Comparison of ENCODE assay signal across 1 cellular context in the genomic region with DNA sequence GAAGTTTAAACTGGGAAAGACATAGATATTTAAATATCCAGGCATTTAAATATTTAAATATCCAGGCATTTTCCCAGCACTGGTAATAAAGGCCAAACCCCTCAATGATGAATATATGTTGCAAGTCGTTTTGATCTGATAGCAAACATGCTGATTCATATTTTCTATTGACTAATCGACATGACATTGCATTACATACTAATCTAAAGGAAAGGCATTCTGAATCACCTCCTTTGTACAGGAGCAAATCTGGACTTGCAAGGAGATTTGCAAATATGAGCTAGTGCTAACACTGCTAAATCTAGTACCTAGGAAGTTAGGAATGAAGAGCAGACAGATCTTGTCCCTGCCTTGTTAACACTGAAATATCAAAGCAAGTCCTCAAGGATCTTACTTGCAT.
TF ChIP-seq lines count a peak whose summit lies in the region.

No MANE protein-coding gene starts in this region.

TF ChIP-seq in K562, 482 proteins besides CTCF, POLR2A, EP300 and RAD21 (continues in another document):
- TF ChIP-seq JUND (IDR thresholded peaks at IDR 0.05; ENCODE audit: borderline replicate concordance, low read depth, low read length): no peak
- peak; percentile 41; the same call in 1 of the 3 replicates for TF ChIP-seq JUND (tag; IDR thresholded peaks at IDR 0.05; ENCODE audit: borderline replicate concordance, low read depth, low read length)
- no peak for TF ChIP-seq NR1H2 (CRISPR knock-in tag; IDR thresholded peaks at IDR 0.05)
- TF ChIP-seq, protein P1, sequence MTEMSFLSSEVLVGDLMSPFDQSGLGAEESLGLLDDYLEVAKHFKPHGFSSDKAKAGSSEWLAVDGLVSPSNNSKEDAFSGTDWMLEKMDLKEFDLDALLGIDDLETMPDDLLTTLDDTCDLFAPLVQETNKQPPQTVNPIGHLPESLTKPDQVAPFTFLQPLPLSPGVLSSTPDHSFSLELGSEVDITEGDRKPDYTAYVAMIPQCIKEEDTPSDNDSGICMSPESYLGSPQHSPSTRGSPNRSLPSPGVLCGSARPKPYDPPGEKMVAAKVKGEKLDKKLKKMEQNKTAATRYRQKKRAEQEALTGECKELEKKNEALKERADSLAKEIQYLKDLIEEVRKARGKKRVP (CRISPR knock-in tag; IDR thresholded peaks at IDR 0.05): no peak
- TF ChIP-seq ZNF239 (CRISPR knock-in tag; IDR thresholded peaks at IDR 0.05): no peak
- TF ChIP-seq ZBTB1 (CRISPR knock-in tag; IDR thresholded peaks at IDR 0.05; ENCODE audit: borderline replicate concordance, low read depth): no peak
- no peak for TF ChIP-seq ZKSCAN8 (CRISPR knock-in tag; IDR thresholded peaks at IDR 0.05)
- TF ChIP-seq CC2D1A (IDR thresholded peaks at IDR 0.05): no peak
- TF ChIP-seq, protein P2, sequence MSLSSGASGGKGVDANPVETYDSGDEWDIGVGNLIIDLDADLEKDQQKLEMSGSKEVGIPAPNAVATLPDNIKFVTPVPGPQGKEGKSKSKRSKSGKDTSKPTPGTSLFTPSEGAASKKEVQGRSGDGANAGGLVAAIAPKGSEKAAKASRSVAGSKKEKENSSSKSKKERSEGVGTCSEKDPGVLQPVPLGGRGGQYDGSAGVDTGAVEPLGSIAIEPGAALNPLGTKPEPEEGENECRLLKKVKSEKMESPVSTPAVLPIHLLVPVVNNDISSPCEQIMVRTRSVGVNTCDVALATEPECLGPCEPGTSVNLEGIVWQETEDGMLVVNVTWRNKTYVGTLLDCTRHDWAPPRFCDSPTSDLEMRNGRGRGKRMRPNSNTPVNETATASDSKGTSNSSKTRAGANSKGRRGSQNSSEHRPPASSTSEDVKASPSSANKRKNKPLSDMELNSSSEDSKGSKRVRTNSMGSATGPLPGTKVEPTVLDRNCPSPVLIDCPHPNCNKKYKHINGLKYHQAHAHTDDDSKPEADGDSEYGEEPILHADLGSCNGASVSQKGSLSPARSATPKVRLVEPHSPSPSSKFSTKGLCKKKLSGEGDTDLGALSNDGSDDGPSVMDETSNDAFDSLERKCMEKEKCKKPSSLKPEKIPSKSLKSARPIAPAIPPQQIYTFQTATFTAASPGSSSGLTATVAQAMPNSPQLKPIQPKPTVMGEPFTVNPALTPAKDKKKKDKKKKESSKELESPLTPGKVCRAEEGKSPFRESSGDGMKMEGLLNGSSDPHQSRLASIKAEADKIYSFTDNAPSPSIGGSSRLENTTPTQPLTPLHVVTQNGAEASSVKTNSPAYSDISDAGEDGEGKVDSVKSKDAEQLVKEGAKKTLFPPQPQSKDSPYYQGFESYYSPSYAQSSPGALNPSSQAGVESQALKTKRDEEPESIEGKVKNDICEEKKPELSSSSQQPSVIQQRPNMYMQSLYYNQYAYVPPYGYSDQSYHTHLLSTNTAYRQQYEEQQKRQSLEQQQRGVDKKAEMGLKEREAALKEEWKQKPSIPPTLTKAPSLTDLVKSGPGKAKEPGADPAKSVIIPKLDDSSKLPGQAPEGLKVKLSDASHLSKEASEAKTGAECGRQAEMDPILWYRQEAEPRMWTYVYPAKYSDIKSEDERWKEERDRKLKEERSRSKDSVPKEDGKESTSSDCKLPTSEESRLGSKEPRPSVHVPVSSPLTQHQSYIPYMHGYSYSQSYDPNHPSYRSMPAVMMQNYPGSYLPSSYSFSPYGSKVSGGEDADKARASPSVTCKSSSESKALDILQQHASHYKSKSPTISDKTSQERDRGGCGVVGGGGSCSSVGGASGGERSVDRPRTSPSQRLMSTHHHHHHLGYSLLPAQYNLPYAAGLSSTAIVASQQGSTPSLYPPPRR (CRISPR knock-in tag; IDR thresholded peaks at IDR 0.05; ENCODE audit: borderline replicate concordance): no peak
- TF ChIP-seq, protein P3, sequence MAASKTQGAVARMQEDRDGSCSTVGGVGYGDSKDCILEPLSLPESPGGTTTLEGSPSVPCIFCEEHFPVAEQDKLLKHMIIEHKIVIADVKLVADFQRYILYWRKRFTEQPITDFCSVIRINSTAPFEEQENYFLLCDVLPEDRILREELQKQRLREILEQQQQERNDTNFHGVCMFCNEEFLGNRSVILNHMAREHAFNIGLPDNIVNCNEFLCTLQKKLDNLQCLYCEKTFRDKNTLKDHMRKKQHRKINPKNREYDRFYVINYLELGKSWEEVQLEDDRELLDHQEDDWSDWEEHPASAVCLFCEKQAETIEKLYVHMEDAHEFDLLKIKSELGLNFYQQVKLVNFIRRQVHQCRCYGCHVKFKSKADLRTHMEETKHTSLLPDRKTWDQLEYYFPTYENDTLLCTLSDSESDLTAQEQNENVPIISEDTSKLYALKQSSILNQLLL (CRISPR knock-in tag; IDR thresholded peaks at IDR 0.05; ENCODE audit: borderline replicate concordance): no peak
- TF ChIP-seq KDM5B (IDR thresholded peaks at IDR 0.05; ENCODE audit: insufficient replicate concordance, low read depth, low read length): no peak
- TF ChIP-seq SNIP1 (IDR thresholded peaks at IDR 0.05; ENCODE audit: low read depth): no peak
- TF ChIP-seq FOS (IDR thresholded peaks at IDR 0.05; ENCODE audit: extremely low read depth, insufficient read length): no peak
- TF ChIP-seq, protein P4, sequence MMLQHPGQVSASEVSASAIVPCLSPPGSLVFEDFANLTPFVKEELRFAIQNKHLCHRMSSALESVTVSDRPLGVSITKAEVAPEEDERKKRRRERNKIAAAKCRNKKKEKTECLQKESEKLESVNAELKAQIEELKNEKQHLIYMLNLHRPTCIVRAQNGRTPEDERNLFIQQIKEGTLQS (IDR thresholded peaks at IDR 0.05): peak; percentile 47; the same call in 1 of the 2 replicates
- TF ChIP-seq, protein P4 (CRISPR knock-in tag; conservative IDR thresholded peaks at IDR 0.05): no peak
- TF ChIP-seq U2AF2 (optimal IDR thresholded peaks at IDR 0.05; ENCODE audit: low read depth, low read length): no peak
- TF ChIP-seq FOXJ2 (tag; IDR thresholded peaks at IDR 0.05): no peak
- TF ChIP-seq SETDB1 (IDR thresholded peaks at IDR 0.05; ENCODE audit: low read length): no peak
- peak; percentile 63 for TF ChIP-seq CEBPB (tag; IDR thresholded peaks at IDR 0.05)
- TF ChIP-seq HEY1 (CRISPR knock-in tag; IDR thresholded peaks at IDR 0.05; ENCODE audit: borderline replicate concordance): no peak
- TF ChIP-seq DMBX1 (CRISPR knock-in tag; IDR thresholded peaks at IDR 0.05; ENCODE audit: borderline replicate concordance): no peak
- no peak for TF ChIP-seq CEBPG (CRISPR knock-in tag; IDR thresholded peaks at IDR 0.05)
- TF ChIP-seq CEBPG (tag; conservative IDR thresholded peaks at IDR 0.05 in 1 of 2, IDR thresholded peaks at IDR 0.05 in 1 of 2): peak in 1 of 2 experiments; percentile 62; a peak in 2 of 4 replicates
- no peak for TF ChIP-seq ZNF644 (tag; IDR thresholded peaks at IDR 0.05; ENCODE audit: low read depth)
- TF ChIP-seq BCL6 (CRISPR knock-in tag; IDR thresholded peaks at IDR 0.05): no peak
- no peak for TF ChIP-seq DACH1 (IDR thresholded peaks at IDR 0.05; ENCODE audit: partially characterized antibody)
- TF ChIP-seq, protein P5, sequence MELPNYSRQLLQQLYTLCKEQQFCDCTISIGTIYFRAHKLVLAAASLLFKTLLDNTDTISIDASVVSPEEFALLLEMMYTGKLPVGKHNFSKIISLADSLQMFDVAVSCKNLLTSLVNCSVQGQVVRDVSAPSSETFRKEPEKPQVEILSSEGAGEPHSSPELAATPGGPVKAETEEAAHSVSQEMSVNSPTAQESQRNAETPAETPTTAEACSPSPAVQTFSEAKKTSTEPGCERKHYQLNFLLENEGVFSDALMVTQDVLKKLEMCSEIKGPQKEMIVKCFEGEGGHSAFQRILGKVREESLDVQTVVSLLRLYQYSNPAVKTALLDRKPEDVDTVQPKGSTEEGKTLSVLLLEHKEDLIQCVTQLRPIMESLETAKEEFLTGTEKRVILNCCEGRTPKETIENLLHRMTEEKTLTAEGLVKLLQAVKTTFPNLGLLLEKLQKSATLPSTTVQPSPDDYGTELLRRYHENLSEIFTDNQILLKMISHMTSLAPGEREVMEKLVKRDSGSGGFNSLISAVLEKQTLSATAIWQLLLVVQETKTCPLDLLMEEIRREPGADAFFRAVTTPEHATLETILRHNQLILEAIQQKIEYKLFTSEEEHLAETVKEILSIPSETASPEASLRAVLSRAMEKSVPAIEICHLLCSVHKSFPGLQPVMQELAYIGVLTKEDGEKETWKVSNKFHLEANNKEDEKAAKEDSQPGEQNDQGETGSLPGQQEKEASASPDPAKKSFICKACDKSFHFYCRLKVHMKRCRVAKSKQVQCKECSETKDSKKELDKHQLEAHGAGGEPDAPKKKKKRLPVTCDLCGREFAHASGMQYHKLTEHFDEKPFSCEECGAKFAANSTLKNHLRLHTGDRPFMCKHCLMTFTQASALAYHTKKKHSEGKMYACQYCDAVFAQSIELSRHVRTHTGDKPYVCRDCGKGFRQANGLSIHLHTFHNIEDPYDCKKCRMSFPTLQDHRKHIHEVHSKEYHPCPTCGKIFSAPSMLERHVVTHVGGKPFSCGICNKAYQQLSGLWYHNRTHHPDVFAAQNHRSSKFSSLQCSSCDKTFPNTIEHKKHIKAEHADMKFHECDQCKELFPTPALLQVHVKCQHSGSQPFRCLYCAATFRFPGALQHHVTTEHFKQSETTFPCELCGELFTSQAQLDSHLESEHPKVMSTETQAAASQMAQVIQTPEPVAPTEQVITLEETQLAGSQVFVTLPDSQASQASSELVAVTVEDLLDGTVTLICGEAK (IDR thresholded peaks at IDR 0.05): no peak
- TF ChIP-seq, protein P5 (CRISPR knock-in tag; IDR thresholded peaks at IDR 0.05): no peak
- TF ChIP-seq ELF2 (CRISPR knock-in tag; IDR thresholded peaks at IDR 0.05): no peak
- no peak for TF ChIP-seq CBFB (CRISPR knock-in tag; IDR thresholded peaks at IDR 0.05)
- TF ChIP-seq KHSRP (IDR thresholded peaks at IDR 0.05): no peak
